Comparison of ENCODE assay signal across 1 cellular context in genomic region chr19:42034640-42035384, GRCh38.
TF ChIP-seq lines count a peak whose summit lies in the region.

No MANE protein-coding gene starts in this region.

TF ChIP-seq in GM12878, 131 proteins besides CTCF, POLR2A, EP300 and RAD21:
- peak; percentile 34; the same call in 1 of the 2 replicates for TF ChIP-seq SMC3 (IDR thresholded peaks at IDR 0.05; ENCODE audit: borderline replicate concordance, low read length)
